Comparison of ENCODE assay signal across 20 cellular contexts in the genomic region with DNA sequence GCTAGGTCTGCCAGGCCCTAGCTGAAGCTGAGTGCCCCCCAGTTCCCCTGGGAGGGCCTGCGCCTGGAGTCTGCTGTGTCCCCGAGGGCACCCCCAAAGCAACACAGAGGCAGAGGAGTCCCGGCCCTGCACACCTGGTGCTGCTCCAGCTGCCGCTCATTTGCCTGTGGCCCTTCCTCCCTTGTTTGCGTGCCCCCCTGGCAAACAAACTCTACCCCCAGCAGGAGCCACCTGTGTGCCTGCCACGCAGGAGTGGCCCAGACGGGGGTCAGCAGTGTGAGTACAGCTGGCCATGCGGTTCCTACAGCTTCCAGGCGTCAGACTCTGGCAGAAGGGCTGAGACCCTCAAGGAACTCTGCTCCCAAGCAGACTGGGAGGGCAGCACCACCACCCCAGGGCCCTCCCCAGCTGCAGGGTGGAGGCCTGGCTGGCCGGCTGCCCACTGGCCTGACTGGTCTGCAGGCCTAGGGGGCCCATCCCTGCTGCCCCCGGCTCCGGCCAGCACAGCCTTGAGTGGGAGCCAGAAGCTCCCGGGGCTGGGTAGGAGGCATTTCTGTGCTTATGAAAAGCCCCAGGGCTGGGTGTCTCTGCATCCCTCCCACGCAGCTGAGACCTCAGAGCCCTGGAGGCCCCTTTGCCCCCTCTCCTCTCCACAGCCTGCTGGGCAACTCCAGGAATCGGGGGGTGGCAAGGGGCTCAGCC. TPM values are rescaled to one million over a fixed set of nuclear protein-coding genes. Genes with fewer than 3 reads are reported as not detected.
A peak's percentile ranks its signal among the peaks of the same experiment; 100 is the strongest.
DNase-seq lines count a peak whose midpoint lies in the region; ATAC-seq and TF ChIP-seq lines count a peak whose summit lies in the region.
"Had no signal": no experiment of that assay in that cellular context is flagged by ENCODE, and none has a peak within 500 bp of the region (broad histone marks: within the 10 kb centered on the region; RNA-seq: fewer than 3 reads in every experiment).

No MANE protein-coding gene starts in this region.

- WGBS in transverse colon (ENCODE audit: low coverage in 1 of 2), 2 donors = 56% methylated on average over 13 of the region's 15 CpGs; no CpG with 5 or more reads in 1 of the 2 donors

- H3K36me3 ChIP-seq in RWPE2 (ENCODE audit: low read depth) (no peaks in the 10 kb centered on the region), lower lobe of right lung (peaks cover 28% of the 10 kb centered on the region), transverse colon (peaks cover 0 to 6% (median 0%) of the 10 kb centered on the region in 4 donors), SJCRH30 (no peaks in the 10 kb centered on the region)

- H3K4me1 ChIP-seq in RWPE2 (ENCODE audit: insufficient read depth, poor library complexity, severe bottlenecking) = peaks cover 17% of the 10 kb centered on the region
- H3K4me1 ChIP-seq in lower lobe of right lung = peaks cover 28% of the 10 kb centered on the region
- H3K4me1 ChIP-seq in transverse colon = peaks cover 14 to 27% (median 24%) of the 10 kb centered on the region in 4 donors
- H3K4me1 ChIP-seq in SJCRH30 = peaks cover 14% of the 10 kb centered on the region; the same call in 1 of the 2 replicates

- TF ChIP-seq CTCF in RWPE2 (IDR thresholded peaks at IDR 0.05; ENCODE audit: poor library complexity, severe bottlenecking) = no peak
- TF ChIP-seq CTCF in lower lobe of right lung (IDR thresholded peaks at IDR 0.05) = no peak
- TF ChIP-seq CTCF in transverse colon (IDR thresholded peaks at IDR 0.05) = no peak

- H3K9me3 ChIP-seq in RWPE2 (ENCODE audit: severe bottlenecking) = no peaks in the 10 kb centered on the region
- no peaks in the 10 kb centered on the region for H3K9me3 ChIP-seq in lower lobe of right lung
- no peaks in the 10 kb centered on the region for H3K9me3 ChIP-seq in transverse colon
- H3K9me3 ChIP-seq in SJCRH30 (replicated peaks) = no peaks in the 10 kb centered on the region
- H3K9me3 ChIP-seq: thyroid gland had no signal

- H3K27me3 ChIP-seq in RWPE2 (ENCODE audit: insufficient read depth, poor library complexity, severe bottlenecking) = no peaks in the 10 kb centered on the region
- H3K27me3 ChIP-seq in lower lobe of right lung (ENCODE audit: low read depth) = no peaks in the 10 kb centered on the region
- H3K27me3 ChIP-seq in transverse colon = peaks cover 12% of the 10 kb centered on the region
- H3K27me3 ChIP-seq in SJCRH30 = no peaks in the 10 kb centered on the region
- H3K27me3 ChIP-seq: thyroid gland had no signal

- no peak overlapping the region for H3K4me3 ChIP-seq in RWPE2 (ENCODE audit: severe bottlenecking)
- no peak overlapping the region for H3K4me3 ChIP-seq in lower lobe of right lung
- no peak overlapping the region for H3K4me3 ChIP-seq in transverse colon
- H3K4me3 ChIP-seq in SJCRH30 = no peak overlapping the region
- H3K4me3 ChIP-seq: GM12878, lung, thyroid gland had no signal

- H3K27ac ChIP-seq in RWPE2 (ENCODE audit: poor library complexity, severe bottlenecking) = peak overlapping the region; percentile 24
- peak overlapping the region; percentile 31 for H3K27ac ChIP-seq in lower lobe of right lung
- H3K27ac ChIP-seq in transverse colon = peak overlapping the region; percentile 2 to 71 (median 26)
- no peak overlapping the region for H3K27ac ChIP-seq in SJCRH30
- H3K27ac ChIP-seq: thyroid gland had no signal

- TF ChIP-seq EP300 in transverse colon (IDR thresholded peaks at IDR 0.05; ENCODE audit: low read depth) = no peak

- ATAC-seq in RWPE2 (ENCODE audit: low read depth) (peak; percentile 7), lower lobe of right lung (no peak), HG03280 (IDR thresholded peaks at IDR 0.05; ENCODE audit: unreplicated experiment) (no peak)
- ATAC-seq: GM12878 had no signal

- intact Hi-C loops in lower lobe of right lung (cut with DNase I) (no loop called here), transverse colon (cut with DNase I; ENCODE audit: low total_unique reads) (no loop called here)

- in situ Hi-C loops in transverse colon (cut with MboI; ENCODE audit: low pct_ligation_motif_present in 1 of 4, low pct_unique_long_range_greater_than_20kb in 1 of 4, low sequenced_read_pairs in 3 of 4) = no loop called here

- no peak for TF ChIP-seq POLR2A in transverse colon (IDR thresholded peaks at IDR 0.05)

- peak; percentile 21 for DNase-seq in NCI-H2171 treated with DMSO at 0.1 percent for 48 hours (lab: John Stamatoyannopoulos, UW)
- DNase-seq in NCI-H2171 (lab: John Stamatoyannopoulos, UW) = no peak
- DNase-seq in RWPE2 (ENCODE audit: low spot score) = no peak
- DNase-seq in lower lobe of right lung = no peak
- peak; percentile 61 for DNase-seq in transverse colon
- DNase-seq in stimulated activated CD4-positive, alpha-beta T cell treated with anti-CD3 and anti-CD28 coated beads, Interleukin-1b, Interleukin-23, amount 100 ng/mL, for 48 hours = no peak
- DNase-seq in SJCRH30 = no peak
- DNase-seq: activated CD4-positive, alpha-beta T cell treated with anti-CD3 and anti-CD28 coated beads, Interleukin-2, amount 10 ng/mL, durations not matched to agents 7 days and 5 days; activated CD8-positive, alpha-beta memory T cell treated with anti-CD3 and anti-CD28 coated beads, Interleukin-2, amount 50 U/mL, for 4 hours; activated gamma-delta T cell; amniotic stem cell; C1 segment of cervical spinal cord; effector memory CD4-positive, alpha-beta T cell; GF-D8; immature natural killer cell; naive B cell; thyroid gland had no signal

RNA-seq across cellular contexts. Expression of a gene that starts 0.6 kb away (rescaled TPM):
- total RNA-seq in lower lobe of right lung (0.65 TPM), transverse colon (1 to 10 TPM in 2 of 4 donors, under 1 TPM in 1, not detected in 1; 0.40 to 2.0 (median 1.9) TPM)
- 0.15 and 0.47 TPM in 2 replicates for total RNA-seq in SJCRH30 (2014; rRNA removed; shearing (Covaris generic))

RNA-seq across cellular contexts. Expression of a gene that starts 5.9 kb away (rescaled TPM):
- total RNA-seq in lower lobe of right lung = 20.4 TPM
- total RNA-seq in transverse colon = 100 to 1,000 TPM in 1 of 4 donors, 10 to 100 TPM in 3; 48.0 to 134 (median 77.7) TPM
- 22.1 and 22.3 TPM in 2 replicates for total RNA-seq in SJCRH30 (2014; rRNA removed; shearing (Covaris generic))

RNA-seq across cellular contexts. Expression of a gene that starts 6.1 kb away (rescaled TPM):
- total RNA-seq in lower lobe of right lung (88.9 TPM), transverse colon (100 to 1,000 TPM; 118 to 424 (median 140) TPM)
- total RNA-seq in SJCRH30 (2014; rRNA removed; shearing (Covaris generic)) = 66.0 and 78.7 TPM in 2 replicates

RNA-seq across cellular contexts. Expression of a gene that starts 18.7 kb away (rescaled TPM):
- total RNA-seq in lower lobe of right lung (60.4 TPM), transverse colon (100 to 1,000 TPM; 103 to 182 (median 115) TPM)
- 45.8 and 52.5 TPM in 2 replicates for total RNA-seq in SJCRH30 (2014; rRNA removed; shearing (Covaris generic))

RNA-seq across cellular contexts. Expression of a gene that starts 22.1 kb away (rescaled TPM):
- 16.2 TPM for total RNA-seq in lower lobe of right lung
- 10 to 100 TPM in 3 of 4 donors, 1 to 10 TPM in 1; 7.0 to 35.9 (median 20.5) TPM for total RNA-seq in transverse colon
- 23.9 and 25.3 TPM in 2 replicates for total RNA-seq in SJCRH30 (2014; rRNA removed; shearing (Covaris generic))

Comparison
In these comparisons a context has a peak if more than half of its experiments do, and no peak if none do; other contexts are left out.
1. DNase-seq: peak in NCI-H2171 treated with DMSO at 0.1 percent for 48 hours (single experiment) and transverse colon (single experiment); none in NCI-H2171 (single experiment), RWPE2 (single experiment), lower lobe of right lung (single experiment), stimulated activated CD4-positive, alpha-beta T cell treated with anti-CD3 and anti-CD28 coated beads, Interleukin-1b, Interleukin-23, amount 100 ng/mL, for 48 hours (single experiment) and SJCRH30 (0 of 2).